Comparison of ENCODE assay signal across 1 cellular context in genomic region chr17:41786227-41787020, GRCh38.
TF ChIP-seq lines count a peak whose summit lies in the region.

TSS of gene JUP (minus strand) at chr17:41786711. CDS start at chr17:41771854, 14,857 bp downstream.

TF ChIP-seq in K562, 482 proteins besides CTCF, POLR2A, EP300 and RAD21 (continued from another document and continues in another):
- peak; percentile 48; the same call in 1 of the 2 replicates for TF ChIP-seq ZNF511 (CRISPR knock-in tag; IDR thresholded peaks at IDR 0.05)
- TF ChIP-seq LARP7 (IDR thresholded peaks at IDR 0.05), result no peak
- TF ChIP-seq ZNF431 (CRISPR knock-in tag; IDR thresholded peaks at IDR 0.05), result peak; percentile 46; the same call in 1 of the 2 replicates
- no peak for TF ChIP-seq ZNF239 (CRISPR knock-in tag; IDR thresholded peaks at IDR 0.05)
- TF ChIP-seq E2F1 (CRISPR knock-in tag; IDR thresholded peaks at IDR 0.05), result no peak
- peak; percentile 29; the same call in 1 of the 2 replicates for TF ChIP-seq ZNF263 (CRISPR knock-in tag; IDR thresholded peaks at IDR 0.05; ENCODE audit: borderline replicate concordance)
- no peak for TF ChIP-seq ZNF217 (CRISPR knock-in tag; IDR thresholded peaks at IDR 0.05)
- TF ChIP-seq ZC3H11A (IDR thresholded peaks at IDR 0.05; ENCODE audit: low read depth, low read length), result no peak
- TF ChIP-seq POLR2AphosphoS2 (IDR thresholded peaks at IDR 0.05; ENCODE audit: low read length), result no peak
- TF ChIP-seq NFRKB (IDR thresholded peaks at IDR 0.05; ENCODE audit: low read depth), result no peak
- no peak for TF ChIP-seq PPARD (CRISPR knock-in tag; IDR thresholded peaks at IDR 0.05)
- TF ChIP-seq JUNB (CRISPR knock-in tag; conservative IDR thresholded peaks at IDR 0.05), result no peak
- no peak for TF ChIP-seq MECOM (CRISPR knock-in tag; IDR thresholded peaks at IDR 0.05)
- no peak for TF ChIP-seq BRF1 (IDR thresholded peaks at IDR 0.05; ENCODE audit: borderline replicate concordance, extremely low read depth, insufficient read length)
- TF ChIP-seq MNT (conservative IDR thresholded peaks at IDR 0.05), result peak; percentile 43 to 75; a peak in 3 of 4 replicates
- no peak for TF ChIP-seq NBN (IDR thresholded peaks at IDR 0.05; ENCODE audit: low read depth)
- TF ChIP-seq ID3 (CRISPR knock-in tag; IDR thresholded peaks at IDR 0.05), result no peak
- TF ChIP-seq ID3 (tag; IDR thresholded peaks at IDR 0.05), result peak; percentile 36; the same call in 1 of the 2 replicates
- TF ChIP-seq FOXJ2 (tag; IDR thresholded peaks at IDR 0.05), result no peak
- TF ChIP-seq YY1 (IDR thresholded peaks at IDR 0.05; ENCODE audit: borderline replicate concordance in 1 of 3, control insufficient read depth in 1 of 3, extremely low read depth in 1 of 3, insufficient read depth in 3 of 3, insufficient read length in 1 of 3, insufficient replicate concordance in 2 of 3, low read depth in 1 of 3, low read length in 2 of 3), result peak in 2 of 3 experiments; percentile 12 to 38
- peak; percentile 92 for TF ChIP-seq ARID3A (IDR thresholded peaks at IDR 0.05; ENCODE audit: borderline replicate concordance, low read depth, low read length)
- TF ChIP-seq TBL1XR1 (IDR thresholded peaks at IDR 0.05; ENCODE audit: low read length in 2 of 2), result no peak
- no peak for TF ChIP-seq ZNF449 (CRISPR knock-in tag; IDR thresholded peaks at IDR 0.05)
- no peak for TF ChIP-seq SETDB1 (IDR thresholded peaks at IDR 0.05; ENCODE audit: low read length)
- no peak for TF ChIP-seq KAT8 (IDR thresholded peaks at IDR 0.05; ENCODE audit: low read depth)
- peak; percentile 64; the same call in 1 of the 2 replicates for TF ChIP-seq PHF8 (IDR thresholded peaks at IDR 0.05; ENCODE audit: borderline replicate concordance, low read length)
- TF ChIP-seq CHD1 (IDR thresholded peaks at IDR 0.05; ENCODE audit: low read length), result peak; percentile 41
- peak; percentile 94 for TF ChIP-seq PBX2 (CRISPR knock-in tag; IDR thresholded peaks at IDR 0.05; ENCODE audit: low read depth)
- TF ChIP-seq PBX2 (tag; conservative IDR thresholded peaks at IDR 0.05; ENCODE audit: low read depth), result peak; percentile 100
- TF ChIP-seq SP1 (CRISPR knock-in tag; IDR thresholded peaks at IDR 0.05), result peak; percentile 89
- no peak for TF ChIP-seq CBFB (CRISPR knock-in tag; IDR thresholded peaks at IDR 0.05)
- 0 out of 2 replicates have a peak, but pooled peaks have one; percentile 10 for TF ChIP-seq REST (CRISPR knock-in tag; IDR thresholded peaks at IDR 0.05; ENCODE audit: low read depth)
- no peak for TF ChIP-seq BCL6 (CRISPR knock-in tag; IDR thresholded peaks at IDR 0.05)
- TF ChIP-seq HDAC8 (tag; IDR thresholded peaks at IDR 0.05), result no peak
- no peak for TF ChIP-seq CUX1 (CRISPR knock-in tag; IDR thresholded peaks at IDR 0.05)
- peak; percentile 54; the same call in 1 of the 2 replicates for TF ChIP-seq ZBTB33 (CRISPR knock-in tag; IDR thresholded peaks at IDR 0.05)
- no peak for TF ChIP-seq ZNF311 (CRISPR knock-in tag; IDR thresholded peaks at IDR 0.05)
- no peak; the same call in 1 of the 2 replicates for TF ChIP-seq TEAD4 (IDR thresholded peaks at IDR 0.05; ENCODE audit: low read length)
- TF ChIP-seq TEAD4 (CRISPR knock-in tag; IDR thresholded peaks at IDR 0.05; ENCODE audit: borderline replicate concordance), result no peak
- no peak for TF ChIP-seq PHB (CRISPR knock-in tag; IDR thresholded peaks at IDR 0.05)
- no peak for TF ChIP-seq ZNF140 (CRISPR knock-in tag; IDR thresholded peaks at IDR 0.05)
